ENCODE assay signal across 8 cellular contexts in the genomic region with DNA sequence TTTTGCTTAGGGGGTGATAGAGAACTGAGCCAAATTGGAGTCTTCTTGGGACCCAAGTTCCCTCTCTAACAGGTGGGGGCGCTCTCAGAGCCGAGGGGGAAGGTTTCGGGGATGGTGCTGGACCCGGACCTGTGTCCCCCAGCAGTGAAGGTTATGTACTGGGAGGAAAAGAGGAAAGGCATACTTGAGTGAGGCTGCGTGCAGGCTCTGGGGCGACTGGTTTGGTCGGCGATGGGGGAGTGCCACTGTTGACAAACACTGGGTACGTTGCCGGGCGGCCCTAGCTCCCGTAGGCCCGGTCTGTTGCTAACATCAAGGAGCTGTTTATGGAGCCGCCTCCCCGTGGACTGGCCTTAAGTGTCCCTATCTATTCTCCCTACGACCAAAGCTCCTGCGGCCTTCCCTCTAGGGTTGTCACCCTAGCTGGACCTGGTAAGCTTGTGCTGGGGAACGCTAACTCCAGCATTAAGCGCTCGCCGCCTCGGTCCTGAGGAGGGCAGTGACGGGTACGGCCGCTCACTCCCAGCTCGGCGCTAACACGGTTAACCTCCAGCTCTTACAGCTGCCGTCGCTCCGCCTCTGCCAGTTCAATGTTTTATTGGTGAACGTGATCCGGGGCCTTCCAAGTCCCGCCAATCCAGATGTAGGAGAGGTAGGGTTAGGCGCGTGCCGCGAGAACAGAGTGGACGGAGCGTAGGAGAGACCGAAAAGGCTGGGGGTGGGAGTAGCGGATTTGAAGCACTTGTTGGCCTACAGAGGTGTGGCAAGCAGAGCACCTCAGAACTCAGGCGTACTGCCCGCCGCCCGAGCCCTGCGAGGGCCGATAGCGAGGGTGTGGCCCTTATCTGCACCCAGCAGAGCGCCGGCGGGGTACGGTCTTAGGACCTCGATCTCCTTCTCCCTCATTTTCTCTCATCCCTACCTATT. TPM values are rescaled to one million over a fixed set of nuclear protein-coding genes. Genes with fewer than 3 reads are reported as not detected.
A peak's percentile ranks its signal among the peaks of the same experiment; 100 is the strongest.
DNase-seq lines count a peak whose midpoint lies in the region; ATAC-seq, FAIRE-seq and TF ChIP-seq lines count a peak whose summit lies in the region.

A gene (plus strand): TSS at position 685 of the 927 bp plus-strand sequence. CDS start 422 bp downstream, outside the sequence.

- H3K9ac ChIP-seq in adipocyte (ENCODE audit: low read length) = peak within 1 kb of the TSS; percentile 91

- peak within 1 kb of the TSS; percentile 93 for H3K4me3 ChIP-seq in adipocyte (ENCODE audit: low read length)

- H3K36me3 ChIP-seq in adipocyte (ENCODE audit: control insufficient read depth, insufficient read depth, low read length, severe bottlenecking) = peaks cover 41% of the 10 kb centered on the region

- TF ChIP-seq CTCF in type B pancreatic cell (conservative IDR thresholded peaks at IDR 0.05) = peak; percentile 61

- H3K9me3 Mint-ChIP-seq in type B pancreatic cell = no peaks in the 10 kb centered on the region

- H3K36me3 Mint-ChIP-seq in type B pancreatic cell = peaks cover 13% of the 10 kb centered on the region

- peaks cover 20% of the 10 kb centered on the region for H3K4me1 Mint-ChIP-seq in type B pancreatic cell (ENCODE audit: unreplicated experiment)

- ATAC-seq in HG02840 (IDR thresholded peaks at IDR 0.05; ENCODE audit: low FRiP score, unreplicated experiment) = peak; percentile 94

- TF ChIP-seq POLR2A in GM12891 (IDR thresholded peaks at IDR 0.05; ENCODE audit: low read depth, low read length) = peak; percentile 92

- H3K9me3 ChIP-seq in adipocyte (ENCODE audit: control insufficient read depth, low read length) = no peaks in the 10 kb centered on the region

- no peaks in the 10 kb centered on the region for H3K27me3 ChIP-seq in adipocyte (replicated peaks; ENCODE audit: control insufficient read depth, insufficient read depth, low read length)

- peak within 1 kb of the TSS; percentile 99 for H3K27ac Mint-ChIP-seq in type B pancreatic cell

- H3K27me3 Mint-ChIP-seq in type B pancreatic cell = no peaks in the 10 kb centered on the region

- peak; percentile 97 for FAIRE-seq in GM12891 (lab: Jason Lieb, UNC)

- intact Hi-C loops in cardiac septum (cut with DNase I) = loop anchor here (1.0 kb wide), 1 partner anchor 11 kb away; a partner anchor contains a TSS

- H3K4me3 Mint-ChIP-seq in type B pancreatic cell = peak within 1 kb of the TSS; percentile 97

- peaks cover 15% of the 10 kb centered on the region for H3K4me1 ChIP-seq in adipocyte (ENCODE audit: control insufficient read depth, insufficient read depth, low read length)

- DNase-seq in GM12891 (ENCODE audit: insufficient read length, low spot score) (peak; percentile 83), NCI-H1436 (lab: John Stamatoyannopoulos, UW) (peak; percentile 90), T follicular helper cell (ENCODE audit: low read depth) (peak; percentile 88), adipocyte (ENCODE audit: low read depth) (peak; percentile 99), cardiac septum (ENCODE audit: low spot score) (peak; percentile 98), pons (ENCODE audit: low spot score) (peak; percentile 99), type B pancreatic cell (ENCODE audit: extremely low spot score, unreplicated experiment) (peak; percentile 94)

TF ChIP-seq in GM12891, 5 proteins besides CTCF, POLR2A, EP300 and RAD21:
- TF ChIP-seq PAX5 (IDR thresholded peaks at IDR 0.05; ENCODE audit: insufficient read depth, low read length, severe bottlenecking) = no peak
- TF ChIP-seq TAF1 (IDR thresholded peaks at IDR 0.05; ENCODE audit: low read depth, low read length) = peak; percentile 53; the same call in 1 of the 2 replicates
- TF ChIP-seq POLR2AphosphoS5 (IDR thresholded peaks at IDR 0.05; ENCODE audit: low read depth, low read length) = peak; percentile 87
- TF ChIP-seq POU2F2 (IDR thresholded peaks at IDR 0.05; ENCODE audit: low read depth, low read length) = peak; percentile 36; the same call in 1 of the 2 replicates
- 0 out of 2 replicates have a peak, but pooled peaks have one; percentile 7 for TF ChIP-seq SPI1 (IDR thresholded peaks at IDR 0.05; ENCODE audit: low read depth, low read length)

RNA-seq across cellular contexts. Expression of the gene that starts here (rescaled TPM):
- polyA plus RNA-seq in GM12891 (2012; ENCODE audit: low read depth, missing spikeins) = 12.9 TPM
- total RNA-seq in cardiac septum = 12.9 TPM
- 25.7 and 43.6 TPM in 2 replicates for total RNA-seq in type B pancreatic cell (ENCODE audit: low replicate concordance)

Comparison
In these comparisons a context has a peak if more than half of its experiments do, and no peak if none do; other contexts are left out.
1. Peak in every context shown above with its lines: DNase-seq, ATAC-seq and H3K4me3 ChIP-seq.